In genomic region chr2:8119782-8120551, GRCh38 we compare ENCODE assay signal across 9 cellular contexts.
DNase-seq lines count a peak whose midpoint lies in the region; ATAC-seq and TF ChIP-seq lines count a peak whose summit lies in the region.
"Had no signal": no experiment of that assay in that cellular context is flagged by ENCODE, and none has a peak within 500 bp of the region (broad histone marks: within the 10 kb centered on the region; RNA-seq: fewer than 3 reads in every experiment).

No MANE protein-coding gene starts in this region.

- peak overlapping the region; percentile 4 for H3K4me3 ChIP-seq in fibroblast of the aortic adventitia (ENCODE audit: low read depth, low read length)
- no peak overlapping the region for H3K4me3 ChIP-seq in parathyroid adenoma (ENCODE audit: low read depth, low read length)

- peak overlapping the region; percentile 93 for H3K27ac ChIP-seq in parathyroid adenoma

- H2AFZ ChIP-seq in parathyroid adenoma: peak overlapping the region; percentile 75

- H3K9ac ChIP-seq in parathyroid adenoma: peak overlapping the region; percentile 24

- ATAC-seq in HG02610 (IDR thresholded peaks at IDR 0.05; ENCODE audit: unreplicated experiment): no peak
- no peak for ATAC-seq in GM18502 (IDR thresholded peaks at IDR 0.05; ENCODE audit: poor library complexity, unreplicated experiment)
- no peak for ATAC-seq in GM19467 (IDR thresholded peaks at IDR 0.05; ENCODE audit: unreplicated experiment)
- ATAC-seq in HG03432 (IDR thresholded peaks at IDR 0.05; ENCODE audit: unreplicated experiment): no peak

- no peaks in the 10 kb centered on the region for H3K79me2 ChIP-seq in parathyroid adenoma

- TF ChIP-seq CTCF in fibroblast of the aortic adventitia (IDR thresholded peaks at IDR 0.05; ENCODE audit: insufficient read depth, low read length) (no peak), parathyroid adenoma (IDR thresholded peaks at IDR 0.05) (no peak)

- no peaks in the 10 kb centered on the region for H3K36me3 ChIP-seq in parathyroid adenoma (ENCODE audit: control insufficient read depth, insufficient read depth, low read length)

- peak overlapping the region; percentile 55 for H3K4me2 ChIP-seq in parathyroid adenoma (ENCODE audit: low read length)

- H3K9me3 ChIP-seq in parathyroid adenoma (ENCODE audit: control insufficient read depth, low read length): no peaks in the 10 kb centered on the region

- H3K27me3 ChIP-seq in parathyroid adenoma (ENCODE audit: control insufficient read depth, insufficient read depth, low read length): no peaks in the 10 kb centered on the region

- DNase-seq in GM03348 (ENCODE audit: low spot score) (peak; percentile 56), SW480 (ENCODE audit: low spot score) (peak; percentile 13), fibroblast of the aortic adventitia (ENCODE audit: low read depth) (peak; percentile 91)
- DNase-seq: NCI-H2171 treated with DMSO at 0.1 percent for 48 hours had no signal

- H3K4me1 ChIP-seq in parathyroid adenoma: peaks cover 80% of the 10 kb centered on the region

Comparison
In these comparisons a context has a peak if more than half of its experiments do, and no peak if none do; other contexts are left out.
1. DNase-seq: peak in every context shown above with its lines; median percentile 91 in fibroblast of the aortic adventitia; 56 in GM03348; 13 in SW480.